ENCODE assay signal across 22 cellular contexts in the genomic region with DNA sequence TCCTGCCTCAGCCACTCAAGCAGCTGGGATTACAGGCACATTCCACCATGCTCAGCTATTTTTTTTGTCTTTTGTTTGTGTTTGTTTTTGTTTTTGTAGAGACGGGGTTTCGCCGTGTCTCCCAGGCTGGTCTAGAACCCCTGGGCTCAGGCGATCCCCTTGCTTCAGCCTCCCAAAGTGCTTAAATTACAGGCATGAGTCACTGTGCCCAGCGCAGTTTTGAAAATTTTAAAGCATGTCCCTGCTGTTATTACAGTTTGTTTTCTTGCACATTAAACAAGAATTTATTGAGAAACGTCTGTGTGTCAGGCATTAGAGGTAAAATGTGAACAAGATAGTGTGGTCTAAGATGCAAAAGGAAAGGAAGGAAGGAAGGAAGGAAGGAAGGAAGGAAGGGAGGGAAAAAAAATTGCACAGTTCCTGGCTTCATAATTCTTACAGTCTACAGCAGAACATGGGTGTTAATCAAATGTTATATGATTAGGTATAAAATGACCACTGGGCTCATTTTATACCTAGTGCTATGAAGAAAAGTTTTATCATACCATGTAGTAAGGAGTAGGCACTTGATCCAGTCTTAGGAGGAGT.
DNase-seq lines count a peak whose midpoint lies in the region; ATAC-seq lines count a peak whose summit lies in the region.
"Had no signal": no experiment of that assay in that cellular context is flagged by ENCODE, and none has a peak within 500 bp of the region (broad histone marks: within the 10 kb centered on the region; RNA-seq: fewer than 3 reads in every experiment).

No MANE protein-coding gene starts in this region.

- H3K27ac Mint-ChIP-seq in T-helper 2 cell treated with Interferon-gamma antibody and Interleukin-4, amounts not matched to agents 5 μg/mL and 100 μg/mL, for 36 hours, result peak overlapping the region; percentile 68
- H3K27ac Mint-ChIP-seq in stimulated activated naive B cell treated with anti-CD40 and anti-IgM and Interleukin-4, amounts not matched to agents 10 μg/mL and 1 μg/mL and 100 μg/mL, for 72 hours, result peak overlapping the region; percentile 9
- H3K27ac Mint-ChIP-seq: stimulated activated naive CD8-positive, alpha-beta T cell treated with anti-CD3 and anti-CD28 coated beads, Interleukin-15, amount 100 ng/mL, for 72 hours had no signal

- peaks cover 4% of the 10 kb centered on the region for H3K9me3 Mint-ChIP-seq in T-helper 2 cell treated with Interferon-gamma antibody and Interleukin-4, amounts not matched to agents 5 μg/mL and 100 μg/mL, for 36 hours
- H3K9me3 Mint-ChIP-seq in stimulated activated naive B cell treated with anti-CD40 and anti-IgM and Interleukin-4, amounts not matched to agents 10 μg/mL and 1 μg/mL and 100 μg/mL, for 72 hours, result peaks cover 3 to 10% of the 10 kb centered on the region in 2 donors

- peaks cover 16% of the 10 kb centered on the region for H3K27me3 Mint-ChIP-seq in T-helper 2 cell treated with Interferon-gamma antibody and Interleukin-4, amounts not matched to agents 5 μg/mL and 100 μg/mL, for 36 hours (ENCODE audit: low read depth)
- no peaks in the 10 kb centered on the region for H3K27me3 Mint-ChIP-seq in stimulated activated naive B cell treated with anti-CD40 and anti-IgM and Interleukin-4, amounts not matched to agents 10 μg/mL and 1 μg/mL and 100 μg/mL, for 72 hours
- H3K27me3 Mint-ChIP-seq: stimulated activated naive CD8-positive, alpha-beta T cell treated with anti-CD3 and anti-CD28 coated beads, Interleukin-15, amount 100 ng/mL, for 72 hours had no signal

- ATAC-seq in stimulated activated naive B cell treated with anti-CD40 and anti-IgM and Interleukin-4, amounts not matched to agents 10 μg/mL and 1 μg/mL and 100 μg/mL, for 72 hours (replicated peaks), result no peak
- no peak for ATAC-seq in activated CD4-positive, CD25-positive, alpha-beta regulatory T cell treated with anti-CD3 and anti-CD28 coated beads, Interleukin-2, amount 50 U/mL, for 24 hours
- ATAC-seq: HepG2; left lung; mucosa of descending colon; stimulated activated naive CD8-positive, alpha-beta T cell treated with anti-CD3 and anti-CD28 coated beads, Interleukin-15, amount 100 ng/mL, for 72 hours had no signal

- H3K4me1 Mint-ChIP-seq in T-helper 2 cell treated with Interferon-gamma antibody and Interleukin-4, amounts not matched to agents 5 μg/mL and 100 μg/mL, for 36 hours (ENCODE audit: low read depth), result peaks cover 15% of the 10 kb centered on the region
- peaks cover 14 to 28% of the 10 kb centered on the region in 2 donors for H3K4me1 Mint-ChIP-seq in stimulated activated naive B cell treated with anti-CD40 and anti-IgM and Interleukin-4, amounts not matched to agents 10 μg/mL and 1 μg/mL and 100 μg/mL, for 72 hours

- no peak for DNase-seq in T-helper 2 cell treated with Interferon-gamma antibody and Interleukin-4, amounts not matched to agents 5 μg/mL and 100 μg/mL, for 36 hours (ENCODE audit: low spot score)
- DNase-seq in T-helper 2 cell (no peak), astrocyte of the hippocampus (ENCODE audit: low read depth, low spot score) (peak; percentile 42), fibroblast of peridontal ligament (ENCODE audit: extremely low read depth) (peak; percentile 69), hippocampal formation (lab: John Stamatoyannopoulos, UW) (no peak)
- no peak for DNase-seq in stimulated activated naive B cell treated with anti-CD40 and anti-IgM and Interleukin-4, amounts not matched to agents 10 μg/mL and 1 μg/mL and 100 μg/mL, for 72 hours
- DNase-seq in activated CD4-positive, CD25-positive, alpha-beta regulatory T cell (lab: John Stamatoyannopoulos, UW), result no peak
- DNase-seq: activated effector memory CD4-positive, alpha-beta T cell treated with anti-CD3 and anti-CD28 coated beads, Interleukin-2, amount 50 U/mL, for 16 hours; adrenal gland; BE2C; Calu3; central memory CD4-positive, alpha-beta T cell; head of caudate nucleus; left lung; mucosa of descending colon; NCI-H2171; NCI-H524 treated with DMSO at 0.1 percent for 48 hours; stimulated activated CD4-positive, alpha-beta T cell treated with anti-CD3 and anti-CD28 coated beads, Interleukin-4, amount 100 ng/mL, for 24 hours; stimulated activated naive CD8-positive, alpha-beta T cell treated with anti-CD3 and anti-CD28 coated beads, Interleukin-15, amount 100 ng/mL, for 72 hours; upper lobe of left lung had no signal

- no peak overlapping the region for H3K4me3 Mint-ChIP-seq in T-helper 2 cell treated with Interferon-gamma antibody and Interleukin-4, amounts not matched to agents 5 μg/mL and 100 μg/mL, for 36 hours
- H3K4me3 Mint-ChIP-seq in stimulated activated naive B cell treated with anti-CD40 and anti-IgM and Interleukin-4, amounts not matched to agents 10 μg/mL and 1 μg/mL and 100 μg/mL, for 72 hours, result no peak overlapping the region
- H3K4me3 Mint-ChIP-seq: stimulated activated naive CD8-positive, alpha-beta T cell treated with anti-CD3 and anti-CD28 coated beads, Interleukin-15, amount 100 ng/mL, for 72 hours had no signal

- H3K36me3 Mint-ChIP-seq in T-helper 2 cell treated with Interferon-gamma antibody and Interleukin-4, amounts not matched to agents 5 μg/mL and 100 μg/mL, for 36 hours (ENCODE audit: low read depth), result no peaks in the 10 kb centered on the region
- H3K36me3 Mint-ChIP-seq in stimulated activated naive B cell treated with anti-CD40 and anti-IgM and Interleukin-4, amounts not matched to agents 10 μg/mL and 1 μg/mL and 100 μg/mL, for 72 hours, result peaks cover 0 to 1% of the 10 kb centered on the region in 2 donors

Comparison
In these comparisons a context has a peak if more than half of its experiments do, and no peak if none do; other contexts are left out.
1. DNase-seq: peak in astrocyte of the hippocampus (single experiment) and fibroblast of peridontal ligament (single experiment); none in T-helper 2 cell treated with Interferon-gamma antibody and Interleukin-4, amounts not matched to agents 5 μg/mL and 100 μg/mL, for 36 hours (single experiment), T-helper 2 cell (0 of 5), stimulated activated naive B cell treated with anti-CD40 and anti-IgM and Interleukin-4, amounts not matched to agents 10 μg/mL and 1 μg/mL and 100 μg/mL, for 72 hours (single experiment), hippocampal formation (0 of 2) and activated CD4-positive, CD25-positive, alpha-beta regulatory T cell (0 of 4).